ENCODE assay signal across 28 cellular contexts in the genomic region with DNA sequence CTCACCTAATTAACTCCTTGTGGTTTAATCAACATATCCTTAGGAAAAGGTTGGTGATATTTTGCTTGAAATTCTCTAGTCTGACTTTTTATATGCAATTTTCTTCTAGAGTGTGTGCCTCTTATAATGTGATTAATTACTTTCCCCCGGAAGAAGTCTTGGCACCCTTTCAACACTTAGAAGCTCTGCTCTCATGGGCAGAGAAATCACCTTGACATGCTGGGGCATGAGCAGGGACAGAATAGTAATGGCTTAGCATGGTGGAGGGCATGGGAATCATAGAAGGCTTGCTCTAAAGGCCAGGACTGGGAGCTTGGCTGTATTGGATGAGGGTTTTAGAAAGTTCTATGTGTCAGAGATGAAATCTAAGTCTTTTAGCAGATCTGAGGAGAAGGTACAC.
DNase-seq lines count a peak whose midpoint lies in the region; ATAC-seq, FAIRE-seq and TF ChIP-seq lines count a peak whose summit lies in the region.
"Had no signal": no experiment of that assay in that cellular context is flagged by ENCODE, and none has a peak within 500 bp of the region (broad histone marks: within the 10 kb centered on the region; RNA-seq: fewer than 3 reads in every experiment).

No MANE protein-coding gene starts in this region.

- ATAC-seq in foreskin keratinocyte (peak; percentile 78), GM21360 (IDR thresholded peaks at IDR 0.05; ENCODE audit: unreplicated experiment) (no peak)
- ATAC-seq: CD8-positive, alpha-beta T cell; PC-3 had no signal

- BruUV-seq in A673 (replicated peaks; lab: Mats Ljungman, UMichigan): no TSS peak

- H3K27ac ChIP-seq in foreskin keratinocyte (no peak overlapping the region), A673 (ENCODE audit: low read depth, low read length, poor library complexity, severe bottlenecking) (no peak overlapping the region)
- H3K27ac ChIP-seq: C4-2B, GM23248, HL-60, SJSA1 had no signal

- no peaks in the 10 kb centered on the region for H3K36me3 ChIP-seq in bronchial epithelial cell (ENCODE audit: control insufficient read depth, insufficient read depth, low read length)
- H3K36me3 ChIP-seq in A673 (ENCODE audit: insufficient read depth, low read length, poor library complexity, severe bottlenecking): no peaks in the 10 kb centered on the region
- H3K36me3 ChIP-seq: HAP-1, SJSA1 had no signal

- CTCF ChIA-PET in A673 (lab: Charles Lee): no interaction called here

- no peak overlapping the region for H3K4me3 ChIP-seq in bronchial epithelial cell (ENCODE audit: low read depth, low read length)
- H3K4me3 ChIP-seq in A673 (ENCODE audit: low read depth, low read length, poor library complexity, severe bottlenecking): no peak overlapping the region
- H3K4me3 ChIP-seq: GM23248, HAP-1, SJSA1 had no signal

- intact Hi-C loops in A673 (cut with micrococcal nuclease; ENCODE audit: unreplicated experiment): loop anchor here (10.0 kb wide), 1 partner anchor 62 kb away; no protein-coding TSS in a partner anchor

- TF ChIP-seq CTCF in bronchial epithelial cell (IDR thresholded peaks at IDR 0.05; ENCODE audit: insufficient read depth, low read length, severe bottlenecking) (no peak), foreskin keratinocyte (conservative IDR thresholded peaks at IDR 0.05) (no peak), A673 (conservative IDR thresholded peaks at IDR 0.05; ENCODE audit: low read depth, low read length) (no peak)

- POLR2A ChIA-PET in A673 (lab: Charles Lee; ENCODE audit: low non-redundant PET): no interaction called here

- DNase-seq in NCI-H2171 treated with DMSO at 0.1 percent for 48 hours (lab: John Stamatoyannopoulos, UW): peak; percentile 13
- no peak for DNase-seq in NCI-H2171 (lab: John Stamatoyannopoulos, UW)
- DNase-seq in NCI-H1105 (lab: John Stamatoyannopoulos, UW): peak; percentile 14
- peak; percentile 93 for DNase-seq in bronchial epithelial cell (ENCODE audit: low read depth)
- peak; percentile 59 to 75 for DNase-seq in foreskin keratinocyte
- no peak for DNase-seq in A673 (ENCODE audit: low spot score)
- no peak for DNase-seq in C1 segment of cervical spinal cord (lab: John Stamatoyannopoulos, UW)
- DNase-seq: Caco-2; CD8-positive, alpha-beta T cell; GM23248; HFFc6; NCI-H1092 treated with DMSO at 0.1 percent for 48 hours; NCI-H1694; NCI-H2029 treated with DMSO at 0.1 percent for 48 hours; NCI-H226; NCI-H510A; NCI-H69; NK-92 treated with Interleukin-12 subunit alpha and Interleukin-12 subunit beta, amount 100 ng/mL, for 24 hours; PC-3; Right ventricle myocardium superior; T-helper 2 cell had no signal

- H3K27me3 ChIP-seq in bronchial epithelial cell (ENCODE audit: control insufficient read depth, insufficient read depth, low read length): no peaks in the 10 kb centered on the region
- H3K27me3 ChIP-seq in foreskin keratinocyte: no peaks in the 10 kb centered on the region
- no peaks in the 10 kb centered on the region for H3K27me3 ChIP-seq in A673 (replicated peaks; ENCODE audit: insufficient read depth, low read depth, low read length, poor library complexity)
- H3K27me3 ChIP-seq: SJSA1 had no signal

- H3K9me3 ChIP-seq in A673 (ENCODE audit: low read depth, low read length, poor library complexity, severe bottlenecking): peaks cover under 1% of the 10 kb centered on the region
- H3K9me3 ChIP-seq: Caco-2, SJSA1 had no signal

- no peak for FAIRE-seq in bronchial epithelial cell (lab: Jason Lieb, UNC)
- FAIRE-seq: A204.1, GM18507 had no signal

- H3K4me1 ChIP-seq in foreskin keratinocyte (peaks cover 7% of the 10 kb centered on the region), A673 (ENCODE audit: insufficient read depth, low read length, poor library complexity, severe bottlenecking) (no peaks in the 10 kb centered on the region)
- H3K4me1 ChIP-seq: Caco-2, HAP-1, SJSA1 had no signal

Comparison
In these comparisons a context has a peak if more than half of its experiments do, and no peak if none do; other contexts are left out.
1. DNase-seq: peak in NCI-H2171 treated with DMSO at 0.1 percent for 48 hours (single experiment), NCI-H1105 (single experiment), bronchial epithelial cell (single experiment) and foreskin keratinocyte (2 of 2); none in NCI-H2171 (single experiment), A673 (single experiment) and C1 segment of cervical spinal cord (0 of 14).